Comparison of ENCODE assay signal across 18 cellular contexts in genomic region chr6:23319560-23319959, GRCh38.
DNase-seq lines count a peak whose midpoint lies in the region; ATAC-seq and TF ChIP-seq lines count a peak whose summit lies in the region.
"Had no signal": no experiment of that assay in that cellular context is flagged by ENCODE, and none has a peak within 500 bp of the region (broad histone marks: within the 10 kb centered on the region; RNA-seq: fewer than 3 reads in every experiment).

No MANE protein-coding gene starts in this region.

- no peaks in the 10 kb centered on the region for H3K79me2 ChIP-seq in neural cell (replicated peaks; ENCODE audit: insufficient read depth, low read length)

- H3K9me2 ChIP-seq in neural cell (ENCODE audit: insufficient read depth, low read length): no peaks in the 10 kb centered on the region

- H3F3A ChIP-seq in neural cell (ENCODE audit: insufficient read depth, low read length, poor library complexity, severe bottlenecking): no peaks in the 10 kb centered on the region

- ATAC-seq in HG02588 (IDR thresholded peaks at IDR 0.05; ENCODE audit: unreplicated experiment) (no peak), SK-N-SH treated with all-trans-retinoic acid at 6 μM for 48 hours (no peak)

- H3K9ac ChIP-seq in neural cell (ENCODE audit: low read length): peak overlapping the region; percentile 34

- no peak for TF ChIP-seq CTCF in neural cell (IDR thresholded peaks at IDR 0.05; ENCODE audit: poor library complexity, severe bottlenecking)

- DNase-seq in NCI-H2171 treated with DMSO at 0.1 percent for 48 hours (lab: John Stamatoyannopoulos, UW): peak; percentile 66
- DNase-seq in NCI-H2171 (lab: John Stamatoyannopoulos, UW): no peak
- peak; percentile 9 for DNase-seq in NCI-H2227 treated with DMSO at 0.1 percent for 48 hours (lab: John Stamatoyannopoulos, UW)
- peak; percentile 40 for DNase-seq in SHP77 treated with DMSO at 0.1 percent for 48 hours (lab: John Stamatoyannopoulos, UW)
- DNase-seq in T-helper 1 cell: no peak
- DNase-seq: C1 segment of cervical spinal cord; Calu3; CD4-positive, alpha-beta memory T cell; COR-L47; DMS53; DMS79 treated with DMSO at 0.1 percent for 48 hours; GF-D8; GOT3; HFFc6 had no signal

- peak; percentile 30 for TF ChIP-seq RAD21 in neural cell (conservative IDR thresholded peaks at IDR 0.05)

- H3K4me2 ChIP-seq in neural cell (ENCODE audit: low read length): peak overlapping the region; percentile 24

- H3K27ac ChIP-seq in neural cell (ENCODE audit: low read length): peak overlapping the region; percentile 82

- no peaks in the 10 kb centered on the region for H3K27me3 ChIP-seq in neural cell (ENCODE audit: insufficient read depth, low read depth, low read length)

- H3K36me3 ChIP-seq in neural cell (ENCODE audit: insufficient read depth, low read length): no peaks in the 10 kb centered on the region
- H3K36me3 ChIP-seq: HAP-1 had no signal

- TF ChIP-seq EP300 in neural cell (conservative IDR thresholded peaks at IDR 0.05; ENCODE audit: poor library complexity, severe bottlenecking): peak; percentile 89

- peak overlapping the region; percentile 30 for H3K4me3 ChIP-seq in neural cell (ENCODE audit: low read length)
- H3K4me3 ChIP-seq: HAP-1 had no signal

- H4K20me1 ChIP-seq in neural cell (ENCODE audit: insufficient read depth): no peaks in the 10 kb centered on the region

- H3K9me3 ChIP-seq in neural cell (ENCODE audit: low read length): no peaks in the 10 kb centered on the region
- H3K9me3 ChIP-seq: HAP-1 had no signal

- H2AFZ ChIP-seq in neural cell (ENCODE audit: low read depth, low read length): no peak overlapping the region

TF ChIP-seq in neural cell, 6 proteins besides CTCF, POLR2A, EP300 and RAD21:
- peak; percentile 66 for TF ChIP-seq POLR2AphosphoS5 (IDR thresholded peaks at IDR 0.05)
- no peak for TF ChIP-seq TAF1 (IDR thresholded peaks at IDR 0.05; ENCODE audit: low read depth)
- TF ChIP-seq EZH2 (IDR thresholded peaks at IDR 0.05; ENCODE audit: borderline replicate concordance, insufficient read depth, low read length, poor library complexity, severe bottlenecking): no peak
- peak; percentile 29 for TF ChIP-seq REST (IDR thresholded peaks at IDR 0.05; ENCODE audit: borderline replicate concordance)
- TF ChIP-seq SMC3 (conservative IDR thresholded peaks at IDR 0.05; ENCODE audit: poor library complexity): no peak
- TF ChIP-seq MXI1 (conservative IDR thresholded peaks at IDR 0.05; ENCODE audit: poor library complexity, severe bottlenecking): peak; percentile 55

TF ChIP-seq in SK-N-SH treated with all-trans-retinoic acid at 6 μM for 48 hours, 23 proteins besides CTCF, POLR2A, EP300 and RAD21:
- TF ChIP-seq ZNF70 (CRISPR knock-in tag; IDR thresholded peaks at IDR 0.05): no peak
- TF ChIP-seq ISL1 (CRISPR knock-in tag; IDR thresholded peaks at IDR 0.05): no peak
- no peak for TF ChIP-seq ZNF8 (CRISPR knock-in tag; IDR thresholded peaks at IDR 0.05)
- no peak for TF ChIP-seq ZFP3 (CRISPR knock-in tag; IDR thresholded peaks at IDR 0.05)
- no peak for TF ChIP-seq CSRNP3 (CRISPR knock-in tag; IDR thresholded peaks at IDR 0.05)
- TF ChIP-seq, protein P1, sequence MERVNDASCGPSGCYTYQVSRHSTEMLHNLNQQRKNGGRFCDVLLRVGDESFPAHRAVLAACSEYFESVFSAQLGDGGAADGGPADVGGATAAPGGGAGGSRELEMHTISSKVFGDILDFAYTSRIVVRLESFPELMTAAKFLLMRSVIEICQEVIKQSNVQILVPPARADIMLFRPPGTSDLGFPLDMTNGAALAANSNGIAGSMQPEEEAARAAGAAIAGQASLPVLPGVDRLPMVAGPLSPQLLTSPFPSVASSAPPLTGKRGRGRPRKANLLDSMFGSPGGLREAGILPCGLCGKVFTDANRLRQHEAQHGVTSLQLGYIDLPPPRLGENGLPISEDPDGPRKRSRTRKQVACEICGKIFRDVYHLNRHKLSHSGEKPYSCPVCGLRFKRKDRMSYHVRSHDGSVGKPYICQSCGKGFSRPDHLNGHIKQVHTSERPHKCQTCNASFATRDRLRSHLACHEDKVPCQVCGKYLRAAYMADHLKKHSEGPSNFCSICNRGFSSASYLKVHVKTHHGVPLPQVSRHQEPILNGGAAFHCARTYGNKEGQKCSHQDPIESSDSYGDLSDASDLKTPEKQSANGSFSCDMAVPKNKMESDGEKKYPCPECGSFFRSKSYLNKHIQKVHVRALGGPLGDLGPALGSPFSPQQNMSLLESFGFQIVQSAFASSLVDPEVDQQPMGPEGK (CRISPR knock-in tag; IDR thresholded peaks at IDR 0.05; ENCODE audit: borderline replicate concordance): no peak

Comparison
In these comparisons a context has a peak if more than half of its experiments do, and no peak if none do; other contexts are left out.
1. DNase-seq: peak in NCI-H2171 treated with DMSO at 0.1 percent for 48 hours (single experiment), NCI-H2227 treated with DMSO at 0.1 percent for 48 hours (single experiment) and SHP77 treated with DMSO at 0.1 percent for 48 hours (single experiment); none in NCI-H2171 (single experiment) and T-helper 1 cell (0 of 5).